Comparison of ENCODE assay signal across 12 cellular contexts in the genomic region with DNA sequence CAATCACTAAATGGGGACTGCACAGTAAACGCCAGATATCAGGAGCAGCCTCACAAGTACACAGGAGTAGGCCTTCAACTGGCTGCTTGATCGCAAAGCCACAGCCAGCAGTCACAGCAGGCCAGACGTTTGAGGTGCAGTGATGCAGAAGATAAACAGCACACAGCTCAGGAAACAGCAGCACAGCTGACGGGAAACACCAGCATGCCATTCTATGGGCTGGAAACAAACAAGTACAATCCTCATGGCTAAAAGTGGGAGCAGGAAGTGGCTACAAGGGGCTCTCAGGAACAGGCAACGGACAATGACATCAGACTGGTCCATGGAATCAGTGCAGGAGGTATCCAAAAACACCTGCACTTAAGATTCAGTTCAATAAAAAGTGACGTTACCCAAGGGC.
A peak's percentile ranks its signal among the peaks of the same experiment; 100 is the strongest.
DNase-seq lines count a peak whose midpoint lies in the region; ATAC-seq and TF ChIP-seq lines count a peak whose summit lies in the region.
"Had no signal": no experiment of that assay in that cellular context is flagged by ENCODE, and none has a peak within 500 bp of the region (broad histone marks: within the 10 kb centered on the region; RNA-seq: fewer than 3 reads in every experiment).

No MANE protein-coding gene starts in this region.

- POLR2A ChIA-PET in GM10248 (lab: Yijun Ruan, JAX), result no interaction called here

- no peaks in the 10 kb centered on the region for H3K9me2 ChIP-seq in Loucy (replicated peaks; ENCODE audit: low read depth, low read length)

- DNase-seq in choroid plexus epithelial cell (ENCODE audit: low read depth) (peak; percentile 43), memory B cell (ENCODE audit: low spot score in 2 of 2) (no peak), H7 (no peak), GM10248 (ENCODE audit: extremely low spot score) (no peak)
- DNase-seq: CD4-positive, alpha-beta memory T cell; effector CD4-positive, alpha-beta T cell; T-helper 17 cell had no signal

- TF ChIP-seq CTCF in Loucy (conservative IDR thresholded peaks at IDR 0.05; ENCODE audit: low read length) (no peak), choroid plexus epithelial cell (conservative IDR thresholded peaks at IDR 0.05; ENCODE audit: low read depth, low read length) (no peak), GM10248 (IDR thresholded peaks at IDR 0.05; ENCODE audit: control extremely low read depth, extremely low read depth, low read depth, missing control alignments) (no peak)

- H3K4me2 ChIP-seq in BLaER1 treated with 17β-estradiol and CSF1 and Interleukin-3, amounts not matched to agents 10 nM and 100 nM, result peak overlapping the region; percentile 71 to 96 (median 87)
- H3K4me2 ChIP-seq in Loucy (ENCODE audit: low read depth, low read length, poor library complexity, severe bottlenecking), result peak overlapping the region; percentile 42

- peaks cover 49 to 78% (median 73%) of the 10 kb centered on the region in 10 experiments for H3K4me1 ChIP-seq in BLaER1 treated with 17β-estradiol and CSF1 and Interleukin-3, amounts not matched to agents 10 nM and 100 nM
- peaks cover 51% of the 10 kb centered on the region for H3K4me1 ChIP-seq in Loucy (ENCODE audit: insufficient read depth, low read length, poor library complexity, severe bottlenecking)

- H3K79me2 ChIP-seq in Loucy (ENCODE audit: insufficient read depth, low read length), result peaks cover 20% of the 10 kb centered on the region

- CTCF ChIA-PET in GM10248 (lab: Yijun Ruan, JAX), result interaction anchor here (0.8 to 3.5 kb wide), 9 partner anchors 8 to 75 kb away, joined by 3 to 18 read pairs (median 5); no protein-coding TSS in a partner anchor

- H3K4me3 Mint-ChIP-seq in memory B cell, result peak overlapping the region; percentile 0
- H3K4me3 Mint-ChIP-seq: CD4-positive, alpha-beta memory T cell; T-helper 17 cell had no signal

- peaks cover 0 to 23% (median 5%) of the 10 kb centered on the region in 11 experiments; a peak in 7 of 22 replicates for H3K9me3 ChIP-seq in BLaER1 treated with 17β-estradiol and CSF1 and Interleukin-3, amounts not matched to agents 10 nM and 100 nM (replicated peaks in 1 of 11)
- H3K9me3 ChIP-seq in Loucy (ENCODE audit: insufficient read depth, low read depth, low read length), result no peaks in the 10 kb centered on the region

- peaks cover 29% of the 10 kb centered on the region for H3K4me1 Mint-ChIP-seq in memory B cell

- H3K9ac ChIP-seq in BLaER1 treated with 17β-estradiol and CSF1 and Interleukin-3, amounts not matched to agents 10 nM and 100 nM, result peak overlapping the region in 10 of 11 experiments; percentile 18 to 67 (median 57); a peak in 16 of 22 replicates
- H3K9ac ChIP-seq in Loucy (ENCODE audit: low read depth, low read length, poor library complexity, severe bottlenecking), result no peak overlapping the region

- peaks cover 0 to 40% (median 6%) of the 10 kb centered on the region in 11 experiments; a peak in 7 of 22 replicates for H4K20me1 ChIP-seq in BLaER1 treated with 17β-estradiol and CSF1 and Interleukin-3, amounts not matched to agents 10 nM and 100 nM
- no peaks in the 10 kb centered on the region for H4K20me1 ChIP-seq in Loucy (ENCODE audit: insufficient read depth, low read length, poor library complexity, severe bottlenecking)

- H3K27ac Mint-ChIP-seq in memory B cell, result peak overlapping the region; percentile 68
- H3K27ac Mint-ChIP-seq: activated T-helper 2 cell treated with anti-CD3 and anti-CD28 coated beads, Interferon-gamma antibody, Interleukin-2, Interleukin-4, amounts not matched to agents 10 μg/mL and 5 μg/mL and 100 μg/mL, durations not matched to agents 14 hours and 24 hours and 36 hours; T-helper 17 cell had no signal

- peak; percentile 86 for ATAC-seq in memory B cell (ENCODE audit: low read depth)
- no peak for ATAC-seq in HG02759 (IDR thresholded peaks at IDR 0.05; ENCODE audit: unreplicated experiment)
- no peak for ATAC-seq in HG03571 (IDR thresholded peaks at IDR 0.05; ENCODE audit: unreplicated experiment)
- ATAC-seq: T-helper 17 cell had no signal

- peaks cover 0 to 15% (median 0%) of the 10 kb centered on the region in 11 experiments; a peak in 8 of 22 replicates for H3K36me3 ChIP-seq in BLaER1 treated with 17β-estradiol and CSF1 and Interleukin-3, amounts not matched to agents 10 nM and 100 nM
- H3K36me3 ChIP-seq in Loucy (ENCODE audit: insufficient read depth, low read length) (no peaks in the 10 kb centered on the region), H7 (replicated peaks; ENCODE audit: control insufficient read depth, insufficient read depth, low read length) (no peaks in the 10 kb centered on the region)

- H3K4me3 ChIP-seq in BLaER1 treated with 17β-estradiol and CSF1 and Interleukin-3, amounts not matched to agents 10 nM and 100 nM, result peak overlapping the region in 3 of 10 experiments; percentile 28 to 45 (median 33); a peak in 4 of 20 replicates
- H3K4me3 ChIP-seq in Loucy (ENCODE audit: low read length, poor library complexity, severe bottlenecking) (peak overlapping the region; percentile 11), choroid plexus epithelial cell (ENCODE audit: low read depth, low read length) (no peak overlapping the region), H7 (ENCODE audit: insufficient read depth, low read depth, low read length) (no peak overlapping the region)

- no peaks in the 10 kb centered on the region for H3K27me3 Mint-ChIP-seq in memory B cell
- H3K27me3 Mint-ChIP-seq: CD4-positive, alpha-beta memory T cell; T-helper 17 cell had no signal

- H3K27ac ChIP-seq in BLaER1 treated with 17β-estradiol and CSF1 and Interleukin-3, amounts not matched to agents 10 nM and 100 nM, result peak overlapping the region; percentile 18 to 81 (median 71); a peak in 19 of 22 replicates

- no peak overlapping the region for H2AFZ ChIP-seq in Loucy (ENCODE audit: low read length)

- no peaks in the 10 kb centered on the region for H3K9me3 Mint-ChIP-seq in memory B cell
- H3K9me3 Mint-ChIP-seq: activated T-helper 2 cell treated with anti-CD3 and anti-CD28 coated beads, Interferon-gamma antibody, Interleukin-2, Interleukin-4, amounts not matched to agents 10 μg/mL and 5 μg/mL and 100 μg/mL, durations not matched to agents 14 hours and 24 hours and 36 hours had no signal

- H3K36me3 Mint-ChIP-seq in memory B cell, result peaks cover 8% of the 10 kb centered on the region

- H3K27me3 ChIP-seq in BLaER1 treated with 17β-estradiol and CSF1 and Interleukin-3, amounts not matched to agents 10 nM and 100 nM, result no peaks in the 10 kb centered on the region
- no peaks in the 10 kb centered on the region for H3K27me3 ChIP-seq in Loucy (ENCODE audit: insufficient read depth, low read length, poor library complexity, severe bottlenecking)
- no peaks in the 10 kb centered on the region for H3K27me3 ChIP-seq in H7 (ENCODE audit: control insufficient read depth, insufficient read depth, low read length)

- no peaks in the 10 kb centered on the region for H3F3A ChIP-seq in Loucy (ENCODE audit: low read depth)
